29 cellular contexts compared by ENCODE assay signal in genomic region chr5:40787986-40788385, GRCh38.
"Had no signal": no experiment of that assay in that cellular context is flagged by ENCODE, and none has a peak within 500 bp of the region (broad histone marks: within the 10 kb centered on the region; RNA-seq: fewer than 3 reads in every experiment).

No MANE protein-coding gene starts in this region.

- H3K4me3 ChIP-seq: ascending aorta, breast epithelium, cardiac muscle cell, colonic mucosa, gastrocnemius medialis, heart right ventricle had no signal

- FAIRE-seq: endometrium had no signal

- H3K9me3 ChIP-seq: ascending aorta, colonic mucosa, gastrocnemius medialis had no signal

- H3K27me3 ChIP-seq: ascending aorta, breast epithelium, cardiac muscle cell, colonic mucosa, foreskin keratinocyte, gastrocnemius medialis, heart right ventricle had no signal

- H3K36me3 ChIP-seq: breast epithelium, cardiac muscle cell, colonic mucosa, gastrocnemius medialis had no signal

- H3K4me3 Mint-ChIP-seq: activated CD4-positive, alpha-beta memory T cell treated with anti-CD3 and anti-CD28 coated beads for 36 hours; activated CD4-positive, alpha-beta T cell treated with anti-CD3 and anti-CD28 coated beads for 36 hours; activated CD4-positive, alpha-beta T cell treated with anti-CD3 and anti-CD28 coated beads, Interleukin-2, amount 10 ng/mL, durations not matched to agents 24 days and 14 days; activated CD8-positive, alpha-beta memory T cell treated with anti-CD3 and anti-CD28 coated beads, Interleukin-2, amount 10 ng/mL, durations not matched to agents 7 days and 5 days; activated CD8-positive, alpha-beta T cell treated with anti-CD3 and anti-CD28 coated beads, Interleukin-2, amount 10 ng/mL, durations not matched to agents 7 days and 5 days; activated naive CD4-positive, alpha-beta T cell treated with anti-CD3 and anti-CD28 coated beads, Interleukin-2, amount 10 ng/mL, durations not matched to agents 7 days and 5 days; activated naive CD8-positive, alpha-beta T cell treated with anti-CD3 and anti-CD28 coated beads, Interleukin-2, amount 10 ng/mL, durations not matched to agents 7 days and 5 days; brain had no signal

- DNase-seq: activated CD4-positive, alpha-beta memory T cell treated with anti-CD3 and anti-CD28 coated beads for 36 hours; activated CD4-positive, alpha-beta T cell treated with anti-CD3 and anti-CD28 coated beads for 36 hours; activated CD4-positive, alpha-beta T cell treated with anti-CD3 and anti-CD28 coated beads, Interleukin-2, amount 10 ng/mL, durations not matched to agents 24 days and 14 days; activated CD4-positive, CD25-positive, alpha-beta regulatory T cell; activated CD4-positive, CD25-positive, alpha-beta regulatory T cell treated with anti-CD3 and anti-CD28 coated beads, Interleukin-2, amount 50 U/mL, for 72 hours; activated CD8-positive, alpha-beta memory T cell treated with anti-CD3 and anti-CD28 coated beads, Interleukin-2, amount 10 ng/mL, durations not matched to agents 7 days and 5 days; activated CD8-positive, alpha-beta memory T cell treated with anti-CD3 and anti-CD28 coated beads, Interleukin-2, amount 50 U/mL, for 4 hours; activated CD8-positive, alpha-beta T cell treated with anti-CD3 and anti-CD28 coated beads, Interleukin-2, amount 10 ng/mL, durations not matched to agents 7 days and 5 days; activated gamma-delta T cell; activated naive CD4-positive, alpha-beta T cell; activated naive CD4-positive, alpha-beta T cell treated with anti-CD3 and anti-CD28 coated beads, Interleukin-2, amount 10 ng/mL, durations not matched to agents 7 days and 5 days; activated naive CD8-positive, alpha-beta T cell treated with anti-CD3 and anti-CD28 coated beads, Interleukin-2, amount 10 ng/mL, durations not matched to agents 7 days and 5 days; activated T-cell treated with anti-CD3 and anti-CD28 coated beads, Interleukin-2, amount 50 U/mL, for 48 hours; central memory CD4-positive, alpha-beta T cell; cerebellar nuclear complex; colonic mucosa; effector CD8-positive, alpha-beta T cell; foreskin keratinocyte; gastrocnemius medialis; glutamatergic neuron; heart right ventricle; T-helper 2 cell had no signal

- H3K4me1 ChIP-seq: breast epithelium had no signal

- H3K27me3 Mint-ChIP-seq: activated CD4-positive, alpha-beta memory T cell treated with anti-CD3 and anti-CD28 coated beads for 36 hours; activated CD4-positive, alpha-beta T cell treated with anti-CD3 and anti-CD28 coated beads for 36 hours; activated CD4-positive, alpha-beta T cell treated with anti-CD3 and anti-CD28 coated beads, Interleukin-2, amount 10 ng/mL, durations not matched to agents 24 days and 14 days; activated CD8-positive, alpha-beta memory T cell treated with anti-CD3 and anti-CD28 coated beads, Interleukin-2, amount 10 ng/mL, durations not matched to agents 7 days and 5 days; activated naive CD4-positive, alpha-beta T cell treated with anti-CD3 and anti-CD28 coated beads, Interleukin-2, amount 10 ng/mL, durations not matched to agents 7 days and 5 days; activated naive CD8-positive, alpha-beta T cell treated with anti-CD3 and anti-CD28 coated beads, Interleukin-2, amount 10 ng/mL, durations not matched to agents 7 days and 5 days; brain had no signal

- ATAC-seq: activated CD4-positive, alpha-beta T cell treated with anti-CD3 and anti-CD28 coated beads for 36 hours; activated CD8-positive, alpha-beta memory T cell treated with anti-CD3 and anti-CD28 coated beads, Interleukin-2, amount 10 ng/mL, durations not matched to agents 7 days and 5 days; activated CD8-positive, alpha-beta T cell treated with anti-CD3 and anti-CD28 coated beads, Interleukin-2, amount 10 ng/mL, durations not matched to agents 7 days and 5 days; activated naive CD4-positive, alpha-beta T cell treated with anti-CD3 and anti-CD28 coated beads, Interleukin-2, amount 50 U/mL, for 72 hours; esophagus mucosa; foreskin keratinocyte; gastrocnemius medialis; heart right ventricle had no signal

- H3K9me3 Mint-ChIP-seq: activated CD4-positive, alpha-beta T cell treated with anti-CD3 and anti-CD28 coated beads, Interleukin-2, amount 10 ng/mL, durations not matched to agents 24 days and 14 days had no signal

- H3K27ac Mint-ChIP-seq: activated CD4-positive, alpha-beta memory T cell treated with anti-CD3 and anti-CD28 coated beads for 36 hours; activated CD4-positive, alpha-beta T cell treated with anti-CD3 and anti-CD28 coated beads for 36 hours; activated CD4-positive, alpha-beta T cell treated with anti-CD3 and anti-CD28 coated beads, Interleukin-2, amount 10 ng/mL, durations not matched to agents 24 days and 14 days; activated CD8-positive, alpha-beta memory T cell treated with anti-CD3 and anti-CD28 coated beads, Interleukin-2, amount 10 ng/mL, durations not matched to agents 7 days and 5 days; activated CD8-positive, alpha-beta T cell treated with anti-CD3 and anti-CD28 coated beads, Interleukin-2, amount 10 ng/mL, durations not matched to agents 7 days and 5 days; activated naive CD4-positive, alpha-beta T cell treated with anti-CD3 and anti-CD28 coated beads, Interleukin-2, amount 10 ng/mL, durations not matched to agents 7 days and 5 days; activated naive CD4-positive, alpha-beta T cell treated with anti-CD3 and anti-CD28 coated beads, Interleukin-2, amount 50 U/mL, for 72 hours; activated naive CD8-positive, alpha-beta T cell treated with anti-CD3 and anti-CD28 coated beads, Interleukin-2, amount 10 ng/mL, durations not matched to agents 7 days and 5 days; brain had no signal

- H3K27ac ChIP-seq: ascending aorta, breast epithelium, cardiac muscle cell, colonic mucosa, foreskin keratinocyte, gastrocnemius medialis, heart right ventricle had no signal
